ENCODE assay signal across 19 cellular contexts in genomic region chr1:113941245-113941559, GRCh38. TPM values are rescaled to one million over a fixed set of nuclear protein-coding genes. Genes with fewer than 3 reads are reported as not detected.
A peak's percentile ranks its signal among the peaks of the same experiment; 100 is the strongest.
DNase-seq lines count a peak whose midpoint lies in the region; ATAC-seq, FAIRE-seq and TF ChIP-seq lines count a peak whose summit lies in the region.
"Had no signal": no experiment of that assay in that cellular context is flagged by ENCODE, and none has a peak within 500 bp of the region (broad histone marks: within the 10 kb centered on the region; RNA-seq: fewer than 3 reads in every experiment).

No MANE protein-coding gene starts in this region.

- H3K4me3 Mint-ChIP-seq in T-helper 1 cell treated with Interleukin-12 subunit alpha and Interleukin-12 subunit beta and Interleukin-4 antibody, amounts not matched to agents 30 μg/mL and 1 μg/mL, for 36 hours: no peak overlapping the region
- H3K4me3 Mint-ChIP-seq in activated T-helper 17 cell treated with anti-CD3 and anti-CD28 coated beads, Interleukin-2, amount 50 U/mL, for 72 hours: peak overlapping the region; percentile 85
- H3K4me3 Mint-ChIP-seq in natural killer cell treated with Interleukin-12 subunit alpha and Interleukin-12 subunit beta and Interleukin-15 and Interleukin-18, amount 100 ng/mL, for 72 hours: peak overlapping the region; percentile 82

- no peak overlapping the region for H3K4me3 ChIP-seq in HL-60 (replicated peaks; ENCODE audit: insufficient read depth, low read length)
- H3K4me3 ChIP-seq: esophagus muscularis mucosa had no signal

- H3K27ac Mint-ChIP-seq in T-helper 1 cell treated with Interleukin-12 subunit alpha and Interleukin-12 subunit beta and Interleukin-4 antibody, amounts not matched to agents 30 μg/mL and 1 μg/mL, for 36 hours: peak overlapping the region; percentile 90
- peak overlapping the region; percentile 89 for H3K27ac Mint-ChIP-seq in activated T-helper 17 cell treated with anti-CD3 and anti-CD28 coated beads, Interleukin-2, amount 50 U/mL, for 72 hours
- H3K27ac Mint-ChIP-seq in natural killer cell treated with Interleukin-12 subunit alpha and Interleukin-12 subunit beta and Interleukin-15 and Interleukin-18, amount 100 ng/mL, for 72 hours: peak overlapping the region; percentile 90 to 94

- H3K4me1 Mint-ChIP-seq in T-helper 1 cell treated with Interleukin-12 subunit alpha and Interleukin-12 subunit beta and Interleukin-4 antibody, amounts not matched to agents 30 μg/mL and 1 μg/mL, for 36 hours (ENCODE audit: low read depth): peaks cover 48% of the 10 kb centered on the region
- peaks cover 56% of the 10 kb centered on the region for H3K4me1 Mint-ChIP-seq in activated T-helper 17 cell treated with anti-CD3 and anti-CD28 coated beads, Interleukin-2, amount 50 U/mL, for 72 hours
- peaks cover 60 to 71% of the 10 kb centered on the region in 2 donors for H3K4me1 Mint-ChIP-seq in natural killer cell treated with Interleukin-12 subunit alpha and Interleukin-12 subunit beta and Interleukin-15 and Interleukin-18, amount 100 ng/mL, for 72 hours (ENCODE audit: low read depth in 2 of 2)

- no peak for TF ChIP-seq POLR2A in GM12892 (IDR thresholded peaks at IDR 0.05; ENCODE audit: low read depth, low read length)

- ATAC-seq in activated T-helper 17 cell treated with anti-CD3 and anti-CD28 coated beads, Interleukin-2, amount 50 U/mL, for 72 hours (replicated peaks): no peak
- no peak for ATAC-seq in natural killer cell treated with Interleukin-12 subunit alpha and Interleukin-12 subunit beta and Interleukin-15 and Interleukin-18, amount 100 ng/mL, for 72 hours
- no peak for ATAC-seq in GM18511 (IDR thresholded peaks at IDR 0.05; ENCODE audit: unreplicated experiment)
- ATAC-seq in HG02623 (IDR thresholded peaks at IDR 0.05; ENCODE audit: unreplicated experiment): no peak

- H3K36me3 Mint-ChIP-seq in T-helper 1 cell treated with Interleukin-12 subunit alpha and Interleukin-12 subunit beta and Interleukin-4 antibody, amounts not matched to agents 30 μg/mL and 1 μg/mL, for 36 hours (ENCODE audit: low read depth): peaks cover 45% of the 10 kb centered on the region
- peaks cover 77% of the 10 kb centered on the region for H3K36me3 Mint-ChIP-seq in activated T-helper 17 cell treated with anti-CD3 and anti-CD28 coated beads, Interleukin-2, amount 50 U/mL, for 72 hours (ENCODE audit: low read depth)
- peaks cover 34% of the 10 kb centered on the region for H3K36me3 Mint-ChIP-seq in natural killer cell treated with Interleukin-12 subunit alpha and Interleukin-12 subunit beta and Interleukin-15 and Interleukin-18, amount 100 ng/mL, for 72 hours

- no peak for TF ChIP-seq CTCF in HL-60 (IDR thresholded peaks at IDR 0.05; ENCODE audit: insufficient read depth, low read length)

- H3K27me3 Mint-ChIP-seq in T-helper 1 cell treated with Interleukin-12 subunit alpha and Interleukin-12 subunit beta and Interleukin-4 antibody, amounts not matched to agents 30 μg/mL and 1 μg/mL, for 36 hours (ENCODE audit: low read depth): no peaks in the 10 kb centered on the region
- H3K27me3 Mint-ChIP-seq in activated T-helper 17 cell treated with anti-CD3 and anti-CD28 coated beads, Interleukin-2, amount 50 U/mL, for 72 hours: no peaks in the 10 kb centered on the region
- H3K27me3 Mint-ChIP-seq in natural killer cell treated with Interleukin-12 subunit alpha and Interleukin-12 subunit beta and Interleukin-15 and Interleukin-18, amount 100 ng/mL, for 72 hours: no peaks in the 10 kb centered on the region

- peak overlapping the region; percentile 81 for H3K27ac ChIP-seq in HL-60 (replicated peaks)
- H3K27ac ChIP-seq: esophagus muscularis mucosa, VCaP had no signal

- DNase-seq in T-helper 1 cell (no peak), HL-60 (ENCODE audit: low read depth in 1 of 2, low spot score in 1 of 2) (no peak), GM12892 (ENCODE audit: insufficient read length) (no peak)
- no peak for DNase-seq in natural killer cell treated with Interleukin-12 subunit alpha and Interleukin-12 subunit beta and Interleukin-15 and Interleukin-18, amount 100 ng/mL, for 72 hours (ENCODE audit: low spot score)
- DNase-seq: 8988T, dermis blood vessel endothelial cell, HCEC 1CT, head of caudate nucleus, islet precursor cell, KG1, NCI-H1436, posterior cingulate gyrus had no signal

- H3K27me3 ChIP-seq in HL-60 (ENCODE audit: insufficient read depth, poor library complexity, severe bottlenecking): no peaks in the 10 kb centered on the region
- H3K27me3 ChIP-seq: esophagus muscularis mucosa had no signal

- FAIRE-seq in GM12892 (lab: Jason Lieb, UNC): no peak

- H3K9me3 Mint-ChIP-seq in T-helper 1 cell treated with Interleukin-12 subunit alpha and Interleukin-12 subunit beta and Interleukin-4 antibody, amounts not matched to agents 30 μg/mL and 1 μg/mL, for 36 hours: peaks cover 3% of the 10 kb centered on the region
- H3K9me3 Mint-ChIP-seq in activated T-helper 17 cell treated with anti-CD3 and anti-CD28 coated beads, Interleukin-2, amount 50 U/mL, for 72 hours: no peaks in the 10 kb centered on the region
- H3K9me3 Mint-ChIP-seq in natural killer cell treated with Interleukin-12 subunit alpha and Interleukin-12 subunit beta and Interleukin-15 and Interleukin-18, amount 100 ng/mL, for 72 hours: no peaks in the 10 kb centered on the region

RNA-seq across cellular contexts. Expression of gene HIPK1, which starts 12.1 kb away (rescaled TPM):
- 10 to 100 TPM; 44.4 to 71.0 TPM for total RNA-seq in activated T-helper 17 cell treated with anti-CD3 and anti-CD28 coated beads, Interleukin-2, amount 50 U/mL, for 72 hours
- total RNA-seq in natural killer cell treated with Interleukin-12 subunit alpha and Interleukin-12 subunit beta and Interleukin-15 and Interleukin-18, amount 100 ng/mL, for 72 hours: 100 to 1,000 TPM in 1 of 2 donors, 10 to 100 TPM in 1; 80.6 to 110 TPM
- polyA plus RNA-seq in GM12892 (2012; ENCODE audit: missing spikeins): 10.5 TPM

RNA-seq across cellular contexts. Expression of gene DCLRE1B, which starts 36.1 kb away (rescaled TPM):
- 10 to 100 TPM; 16.1 to 21.4 TPM for total RNA-seq in activated T-helper 17 cell treated with anti-CD3 and anti-CD28 coated beads, Interleukin-2, amount 50 U/mL, for 72 hours
- 10 to 100 TPM; 12.6 to 22.0 TPM for total RNA-seq in natural killer cell treated with Interleukin-12 subunit alpha and Interleukin-12 subunit beta and Interleukin-15 and Interleukin-18, amount 100 ng/mL, for 72 hours
- 7.2 TPM for polyA plus RNA-seq in GM12892 (2012; ENCODE audit: missing spikeins)

RNA-seq across cellular contexts. Expression of gene AP4B1, which starts 36.6 kb away (rescaled TPM):
- 10 to 100 TPM; 46.5 to 61.7 TPM for total RNA-seq in activated T-helper 17 cell treated with anti-CD3 and anti-CD28 coated beads, Interleukin-2, amount 50 U/mL, for 72 hours
- total RNA-seq in natural killer cell treated with Interleukin-12 subunit alpha and Interleukin-12 subunit beta and Interleukin-15 and Interleukin-18, amount 100 ng/mL, for 72 hours: 10 to 100 TPM; 40.4 to 76.0 TPM
- polyA plus RNA-seq in GM12892 (2012; ENCODE audit: missing spikeins): 23.8 TPM

RNA-seq across cellular contexts. Expression of gene OLFML3, which starts 38.1 kb away (rescaled TPM):
- under 1 TPM; 0.13 to 0.40 TPM for total RNA-seq in activated T-helper 17 cell treated with anti-CD3 and anti-CD28 coated beads, Interleukin-2, amount 50 U/mL, for 72 hours
- total RNA-seq in natural killer cell treated with Interleukin-12 subunit alpha and Interleukin-12 subunit beta and Interleukin-15 and Interleukin-18, amount 100 ng/mL, for 72 hours: 1 to 10 TPM in 1 of 2 donors, under 1 TPM in 1; 0.59 to 1.2 TPM
- polyA plus RNA-seq in GM12892 (2012; ENCODE audit: missing spikeins): not detected
- total RNA-seq: SK-MEL-5 had no signal

RNA-seq across cellular contexts. Expression of gene BCL2L15, which starts 53.8 kb away (rescaled TPM):
- 1 to 10 TPM in 1 of 2 donors, under 1 TPM in 1; 0.99 to 4.4 TPM for total RNA-seq in activated T-helper 17 cell treated with anti-CD3 and anti-CD28 coated beads, Interleukin-2, amount 50 U/mL, for 72 hours
- total RNA-seq in natural killer cell treated with Interleukin-12 subunit alpha and Interleukin-12 subunit beta and Interleukin-15 and Interleukin-18, amount 100 ng/mL, for 72 hours: 1 to 10 TPM; 1.3 to 3.0 TPM
- polyA plus RNA-seq in GM12892 (2012; ENCODE audit: missing spikeins): 0.19 TPM
- total RNA-seq: SK-MEL-5 had no signal
